Comparison of ENCODE assay signal across 8 cellular contexts in the genomic region with DNA sequence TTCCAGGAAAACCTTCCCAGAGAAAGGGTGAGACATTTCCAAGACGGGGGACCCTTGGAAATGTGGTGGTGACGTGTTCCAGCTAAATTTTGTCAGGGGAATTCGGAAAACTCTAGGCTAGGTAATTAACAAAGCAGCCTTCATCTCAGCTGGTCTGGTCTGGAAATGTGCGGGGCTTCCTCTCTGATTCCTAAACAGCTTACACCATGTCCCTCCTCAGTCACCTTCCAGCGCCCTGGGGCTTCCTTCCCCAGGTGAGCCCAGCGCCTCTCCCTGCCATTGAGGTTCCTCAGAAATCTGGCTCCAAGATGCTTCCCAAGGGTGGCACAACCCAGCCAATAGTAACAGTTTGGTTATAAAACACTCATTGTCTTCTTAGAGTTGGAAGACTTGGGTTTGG. TPM values are rescaled to one million over a fixed set of nuclear protein-coding genes. Genes with fewer than 3 reads are reported as not detected.
DNase-seq lines count a peak whose midpoint lies in the region; ATAC-seq and TF ChIP-seq lines count a peak whose summit lies in the region.

No MANE protein-coding gene starts in this region.

- peaks cover 11% of the 10 kb centered on the region for H3K4me1 ChIP-seq in mesenchymal stem cell (ENCODE audit: control insufficient read depth, insufficient read depth, low read depth, low read length)

- H2BK12ac ChIP-seq in mesenchymal stem cell (ENCODE audit: low read length in 2 of 2), result no peak overlapping the region

- H3K36me3 ChIP-seq in mesenchymal stem cell (ENCODE audit: control insufficient read depth in 1 of 2, insufficient read depth in 2 of 2, low read depth in 1 of 2, low read length in 2 of 2), result peaks cover 3 to 33% of the 10 kb centered on the region in 2 experiments

- H3K18ac ChIP-seq in mesenchymal stem cell (ENCODE audit: low read depth in 1 of 2, low read length in 2 of 2), result peak overlapping the region in 1 of 2 experiments; percentile 93

- H3K27ac ChIP-seq in mesenchymal stem cell (ENCODE audit: low read length, poor library complexity, severe bottlenecking), result peak overlapping the region; percentile 64

- 17% methylated on average over 5 of the region's 6 CpGs for WGBS in mesenchymal stem cell

- no peak overlapping the region for H2AFZ ChIP-seq in mesenchymal stem cell (ENCODE audit: low read depth, low read length)

- no peak overlapping the region for H2BK5ac ChIP-seq in mesenchymal stem cell (ENCODE audit: low read depth, low read length, poor library complexity, severe bottlenecking)

- peak overlapping the region; percentile 76 for H4K91ac ChIP-seq in mesenchymal stem cell (ENCODE audit: low read length)

- H3K9me3 ChIP-seq in mesenchymal stem cell (ENCODE audit: control insufficient read depth, low read length), result no peaks in the 10 kb centered on the region

- H3K79me1 ChIP-seq in mesenchymal stem cell (replicated peaks; ENCODE audit: low read length, poor library complexity, severe bottlenecking), result peaks cover 30% of the 10 kb centered on the region

- H2AK5ac ChIP-seq in mesenchymal stem cell (ENCODE audit: low read length, severe bottlenecking), result no peak overlapping the region

- peaks cover 0 to 5% of the 10 kb centered on the region in 2 experiments for H3K27me3 ChIP-seq in mesenchymal stem cell (ENCODE audit: control insufficient read depth in 1 of 2, insufficient read depth in 1 of 2, low read length in 2 of 2)

- no peak overlapping the region for H4K8ac ChIP-seq in mesenchymal stem cell (ENCODE audit: low read length)

- no peak overlapping the region for H2BK15ac ChIP-seq in mesenchymal stem cell (ENCODE audit: low read depth, poor library complexity, severe bottlenecking)

- TF ChIP-seq CTCF in astrocyte of the spinal cord (IDR thresholded peaks at IDR 0.05; ENCODE audit: low read depth, low read length), result no peak

- in situ Hi-C loops in astrocyte of the spinal cord (cut with HindIII; ENCODE audit: low sequenced_read_pairs), result no loop called here

- H3K23ac ChIP-seq in mesenchymal stem cell (ENCODE audit: low read length in 2 of 2), result no peak overlapping the region

- ATAC-seq in HG03159 (IDR thresholded peaks at IDR 0.05; ENCODE audit: unreplicated experiment), result no peak

- H2BK120ac ChIP-seq in mesenchymal stem cell (ENCODE audit: low read depth, low read length), result no peak overlapping the region

- H3K4me3 ChIP-seq in astrocyte of the spinal cord (ENCODE audit: low read depth, low read length) (peak overlapping the region; percentile 82), mesenchymal stem cell (ENCODE audit: insufficient read depth in 1 of 2, low read depth in 1 of 2, low read length in 2 of 2) (peak overlapping the region; percentile 91 to 96)

- H3K14ac ChIP-seq in mesenchymal stem cell (ENCODE audit: low read length in 2 of 2), result no peak overlapping the region

- peak overlapping the region; percentile 96 for H3K9ac ChIP-seq in mesenchymal stem cell (ENCODE audit: low read length)

- H3K4me2 ChIP-seq in mesenchymal stem cell (ENCODE audit: low read length, poor library complexity, severe bottlenecking), result peak overlapping the region; percentile 74

- peak; percentile 12 for DNase-seq in stimulated activated CD4-positive, alpha-beta T cell treated with anti-CD3 and anti-CD28 coated beads, Interleukin-4, amount 100 ng/mL, for 24 hours
- DNase-seq in stimulated activated CD4-positive, alpha-beta T cell treated with anti-CD3 and anti-CD28 coated beads, Interleukin-4, amount 100 ng/mL, for 1 hour, result no peak
- peak; percentile 7 for DNase-seq in astrocyte of the spinal cord (ENCODE audit: low read depth, low spot score)
- no peak for DNase-seq in mesenchymal stem cell
- DNase-seq in Kasumi-1 (lab: John Stamatoyannopoulos, UW), result no peak
- DNase-seq in hippocampal formation (lab: John Stamatoyannopoulos, UW), result no peak
- no peak for DNase-seq in effector CD4-positive, alpha-beta T cell

- H3K4ac ChIP-seq in mesenchymal stem cell (ENCODE audit: low read depth in 1 of 2, low read length in 2 of 2), result peak overlapping the region; percentile 80 to 97

RNA-seq across cellular contexts. Expression of gene ACAD9, which starts 0.6 kb away (rescaled TPM):
- 25.3 TPM for polyA plus RNA-seq in mesenchymal stem cell (2013, experiment 1 of 2)
- polyA plus RNA-seq in mesenchymal stem cell (2013, experiment 2 of 2), result 26.9 TPM

Comparison
In these comparisons a context has a peak if more than half of its experiments do, and no peak if none do; other contexts are left out.
1. DNase-seq: peak in stimulated activated CD4-positive, alpha-beta T cell treated with anti-CD3 and anti-CD28 coated beads, Interleukin-4, amount 100 ng/mL, for 24 hours (single experiment) and astrocyte of the spinal cord (single experiment); none in stimulated activated CD4-positive, alpha-beta T cell treated with anti-CD3 and anti-CD28 coated beads, Interleukin-4, amount 100 ng/mL, for 1 hour (single experiment), mesenchymal stem cell (single experiment), Kasumi-1 (0 of 2), hippocampal formation (0 of 2) and effector CD4-positive, alpha-beta T cell (single experiment).